Comparison of ENCODE assay signal across 1 cellular context in genomic region chr15:90214553-90215205, GRCh38.
A peak's percentile ranks its signal among the peaks of the same experiment; 100 is the strongest.
TF ChIP-seq lines count a peak whose summit lies in the region.

No MANE protein-coding gene starts in this region.

TF ChIP-seq in IMR-90, 13 proteins besides CTCF, POLR2A, EP300 and RAD21:
- TF ChIP-seq BHLHE40 (IDR thresholded peaks at IDR 0.05; ENCODE audit: low read depth, low read length) (no peak), SMC3 (IDR thresholded peaks at IDR 0.05; ENCODE audit: low read depth, low read length) (peak; percentile 9; the same call in 1 of the 2 replicates)
